Comparison of ENCODE assay signal across 1 cellular context in genomic region chr4:182695009-182695408, GRCh38.
TF ChIP-seq lines count a peak whose summit lies in the region.

No MANE protein-coding gene starts in this region.

TF ChIP-seq in GM23338, 12 proteins besides CTCF, POLR2A, EP300 and RAD21 (continued from another document):
- TF ChIP-seq, protein P1, sequence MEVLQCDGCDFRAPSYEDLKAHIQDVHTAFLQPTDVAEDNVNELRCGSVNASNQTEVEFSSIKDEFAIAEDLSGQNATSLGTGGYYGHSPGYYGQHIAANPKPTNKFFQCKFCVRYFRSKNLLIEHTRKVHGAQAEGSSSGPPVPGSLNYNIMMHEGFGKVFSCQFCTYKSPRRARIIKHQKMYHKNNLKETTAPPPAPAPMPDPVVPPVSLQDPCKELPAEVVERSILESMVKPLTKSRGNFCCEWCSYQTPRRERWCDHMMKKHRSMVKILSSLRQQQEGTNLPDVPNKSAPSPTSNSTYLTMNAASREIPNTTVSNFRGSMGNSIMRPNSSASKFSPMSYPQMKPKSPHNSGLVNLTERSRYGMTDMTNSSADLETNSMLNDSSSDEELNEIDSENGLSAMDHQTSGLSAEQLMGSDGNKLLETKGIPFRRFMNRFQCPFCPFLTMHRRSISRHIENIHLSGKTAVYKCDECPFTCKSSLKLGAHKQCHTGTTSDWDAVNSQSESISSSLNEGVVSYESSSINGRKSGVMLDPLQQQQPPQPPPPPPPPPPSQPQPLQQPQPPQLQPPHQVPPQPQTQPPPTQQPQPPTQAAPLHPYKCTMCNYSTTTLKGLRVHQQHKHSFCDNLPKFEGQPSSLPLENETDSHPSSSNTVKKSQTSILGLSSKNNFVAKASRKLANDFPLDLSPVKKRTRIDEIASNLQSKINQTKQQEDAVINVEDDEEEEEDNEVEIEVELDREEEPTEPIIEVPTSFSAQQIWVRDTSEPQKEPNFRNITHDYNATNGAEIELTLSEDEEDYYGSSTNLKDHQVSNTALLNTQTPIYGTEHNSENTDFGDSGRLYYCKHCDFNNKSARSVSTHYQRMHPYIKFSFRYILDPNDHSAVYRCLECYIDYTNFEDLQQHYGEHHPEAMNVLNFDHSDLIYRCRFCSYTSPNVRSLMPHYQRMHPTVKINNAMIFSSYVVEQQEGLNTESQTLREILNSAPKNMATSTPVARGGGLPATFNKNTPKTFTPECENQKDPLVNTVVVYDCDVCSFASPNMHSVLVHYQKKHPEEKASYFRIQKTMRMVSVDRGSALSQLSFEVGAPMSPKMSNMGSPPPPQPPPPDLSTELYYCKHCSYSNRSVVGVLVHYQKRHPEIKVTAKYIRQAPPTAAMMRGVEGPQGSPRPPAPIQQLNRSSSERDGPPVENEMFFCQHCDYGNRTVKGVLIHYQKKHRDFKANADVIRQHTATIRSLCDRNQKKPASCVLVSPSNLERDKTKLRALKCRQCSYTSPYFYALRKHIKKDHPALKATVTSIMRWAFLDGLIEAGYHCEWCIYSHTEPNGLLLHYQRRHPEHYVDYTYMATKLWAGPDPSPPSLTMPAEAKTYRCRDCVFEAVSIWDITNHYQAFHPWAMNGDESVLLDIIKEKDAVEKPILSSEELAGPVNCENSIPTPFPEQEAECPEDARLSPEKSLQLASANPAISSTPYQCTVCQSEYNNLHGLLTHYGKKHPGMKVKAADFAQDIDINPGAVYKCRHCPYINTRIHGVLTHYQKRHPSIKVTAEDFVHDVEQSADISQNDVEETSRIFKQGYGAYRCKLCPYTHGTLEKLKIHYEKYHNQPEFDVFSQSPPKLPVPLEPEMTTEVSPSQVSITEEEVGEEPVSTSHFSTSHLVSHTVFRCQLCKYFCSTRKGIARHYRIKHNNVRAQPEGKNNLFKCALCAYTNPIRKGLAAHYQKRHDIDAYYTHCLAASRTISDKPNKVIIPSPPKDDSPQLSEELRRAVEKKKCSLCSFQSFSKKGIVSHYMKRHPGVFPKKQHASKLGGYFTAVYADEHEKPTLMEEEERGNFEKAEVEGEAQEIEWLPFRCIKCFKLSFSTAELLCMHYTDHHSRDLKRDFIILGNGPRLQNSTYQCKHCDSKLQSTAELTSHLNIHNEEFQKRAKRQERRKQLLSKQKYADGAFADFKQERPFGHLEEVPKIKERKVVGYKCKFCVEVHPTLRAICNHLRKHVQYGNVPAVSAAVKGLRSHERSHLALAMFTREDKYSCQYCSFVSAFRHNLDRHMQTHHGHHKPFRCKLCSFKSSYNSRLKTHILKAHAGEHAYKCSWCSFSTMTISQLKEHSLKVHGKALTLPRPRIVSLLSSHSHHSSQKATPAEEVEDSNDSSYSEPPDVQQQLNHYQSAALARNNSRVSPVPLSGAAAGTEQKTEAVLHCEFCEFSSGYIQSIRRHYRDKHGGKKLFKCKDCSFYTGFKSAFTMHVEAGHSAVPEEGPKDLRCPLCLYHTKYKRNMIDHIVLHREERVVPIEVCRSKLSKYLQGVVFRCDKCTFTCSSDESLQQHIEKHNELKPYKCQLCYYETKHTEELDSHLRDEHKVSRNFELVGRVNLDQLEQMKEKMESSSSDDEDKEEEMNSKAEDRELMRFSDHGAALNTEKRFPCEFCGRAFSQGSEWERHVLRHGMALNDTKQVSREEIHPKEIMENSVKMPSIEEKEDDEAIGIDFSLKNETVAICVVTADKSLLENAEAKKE (CRISPR knock-in tag; IDR thresholded peaks at IDR 0.05) = no peak
- TF ChIP-seq, protein P2, sequence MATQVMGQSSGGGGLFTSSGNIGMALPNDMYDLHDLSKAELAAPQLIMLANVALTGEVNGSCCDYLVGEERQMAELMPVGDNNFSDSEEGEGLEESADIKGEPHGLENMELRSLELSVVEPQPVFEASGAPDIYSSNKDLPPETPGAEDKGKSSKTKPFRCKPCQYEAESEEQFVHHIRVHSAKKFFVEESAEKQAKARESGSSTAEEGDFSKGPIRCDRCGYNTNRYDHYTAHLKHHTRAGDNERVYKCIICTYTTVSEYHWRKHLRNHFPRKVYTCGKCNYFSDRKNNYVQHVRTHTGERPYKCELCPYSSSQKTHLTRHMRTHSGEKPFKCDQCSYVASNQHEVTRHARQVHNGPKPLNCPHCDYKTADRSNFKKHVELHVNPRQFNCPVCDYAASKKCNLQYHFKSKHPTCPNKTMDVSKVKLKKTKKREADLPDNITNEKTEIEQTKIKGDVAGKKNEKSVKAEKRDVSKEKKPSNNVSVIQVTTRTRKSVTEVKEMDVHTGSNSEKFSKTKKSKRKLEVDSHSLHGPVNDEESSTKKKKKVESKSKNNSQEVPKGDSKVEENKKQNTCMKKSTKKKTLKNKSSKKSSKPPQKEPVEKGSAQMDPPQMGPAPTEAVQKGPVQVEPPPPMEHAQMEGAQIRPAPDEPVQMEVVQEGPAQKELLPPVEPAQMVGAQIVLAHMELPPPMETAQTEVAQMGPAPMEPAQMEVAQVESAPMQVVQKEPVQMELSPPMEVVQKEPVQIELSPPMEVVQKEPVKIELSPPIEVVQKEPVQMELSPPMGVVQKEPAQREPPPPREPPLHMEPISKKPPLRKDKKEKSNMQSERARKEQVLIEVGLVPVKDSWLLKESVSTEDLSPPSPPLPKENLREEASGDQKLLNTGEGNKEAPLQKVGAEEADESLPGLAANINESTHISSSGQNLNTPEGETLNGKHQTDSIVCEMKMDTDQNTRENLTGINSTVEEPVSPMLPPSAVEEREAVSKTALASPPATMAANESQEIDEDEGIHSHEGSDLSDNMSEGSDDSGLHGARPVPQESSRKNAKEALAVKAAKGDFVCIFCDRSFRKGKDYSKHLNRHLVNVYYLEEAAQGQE (IDR thresholded peaks at IDR 0.05; ENCODE audit: unreplicated experiment) = no peak
- TF ChIP-seq ZNF114 (CRISPR knock-in tag; IDR thresholded peaks at IDR 0.05) = no peak
